In genomic region chr16:85633438-85633743, GRCh38 we compare ENCODE assay signal across 28 cellular contexts.
"Had no signal": no experiment of that assay in that cellular context is flagged by ENCODE, and none has a peak within 500 bp of the region (broad histone marks: within the 10 kb centered on the region; RNA-seq: fewer than 3 reads in every experiment).

No MANE protein-coding gene starts in this region.

- ATAC-seq: naive thymus-derived CD8-positive, alpha-beta T cell; psoas muscle; right cardiac atrium; sciatic nerve; stimulated activated memory B cell treated with anti-CD40 and anti-IgM and Interleukin-4, amounts not matched to agents 10 μg/mL and 1 μg/mL and 100 μg/mL, for 72 hours; stimulated activated naive CD8-positive, alpha-beta T cell treated with anti-CD3 and anti-CD28 coated beads, Interleukin-15, amount 100 ng/mL, for 72 hours; stimulated activated naive CD8-positive, alpha-beta T cell treated with anti-CD3 and anti-CD28 coated beads, Interleukin-15, Interleukin-2, amounts not matched to agents 100 U/mL and 50 U/mL, for 24 hours; upper lobe of right lung had no signal

- H3K9me3 ChIP-seq: ovary, psoas muscle, suprapubic skin, testis, transverse colon, upper lobe of right lung, uterus had no signal

- H3K27ac ChIP-seq: ovary, parathyroid adenoma, psoas muscle, skin epidermis, spleen, suprapubic skin, testis, tibial artery, transverse colon, upper lobe of right lung, uterus had no signal

- H3K4me2 ChIP-seq: smooth muscle cell had no signal

- H3K27me3 ChIP-seq: ovary, spleen, suprapubic skin, testis, tibial artery, transverse colon, upper lobe of right lung, uterus had no signal

- H3K4me1 ChIP-seq: uterus had no signal

- DNase-seq: naive B cell; naive thymus-derived CD8-positive, alpha-beta T cell; nephron progenitor cell; occipital lobe; ovary; posterior cingulate gyrus; psoas muscle; right cardiac atrium; spleen; stimulated activated CD4-positive, alpha-beta T cell treated with anti-CD3 and anti-CD28 coated beads, Interleukin-12 subunit alpha, Interleukin-12 subunit beta, amount 100 ng/mL, for 4 hours; stimulated activated CD4-positive, alpha-beta T cell treated with anti-CD3 and anti-CD28 coated beads, Interleukin-1b, Interleukin-23, amount 100 ng/mL, for 48 hours; stimulated activated CD4-positive, alpha-beta T cell treated with anti-CD3 and anti-CD28 coated beads, Interleukin-4, amount 100 ng/mL, for 1 hour; stimulated activated CD4-positive, alpha-beta T cell treated with anti-CD3 and anti-CD28 coated beads, Interleukin-4, amount 100 ng/mL, for 4 hours; stimulated activated CD8-positive, alpha-beta memory T cell treated with anti-CD3 and anti-CD28 coated beads, Interleukin-4, amount 100 ng/mL, for 48 hours; stimulated activated naive CD4-positive, alpha-beta T cell; stimulated activated naive CD8-positive, alpha-beta T cell treated with anti-CD3 and anti-CD28 coated beads, Interleukin-15, amount 100 ng/mL, for 72 hours; stimulated activated naive CD8-positive, alpha-beta T cell treated with anti-CD3 and anti-CD28 coated beads, Interleukin-15, Interleukin-2, amounts not matched to agents 100 U/mL and 50 U/mL, for 24 hours; testis; tibial artery; transverse colon; upper lobe of right lung; uterus had no signal

- H3K9ac ChIP-seq: parathyroid adenoma had no signal

- H3K4me3 ChIP-seq: ovary, psoas muscle, skin epidermis, smooth muscle cell, spleen, suprapubic skin, testis, tibial artery, transverse colon, upper lobe of right lung, uterus had no signal

- H2AFZ ChIP-seq: parathyroid adenoma had no signal

- H3K36me3 ChIP-seq: ovary, transverse colon, uterus had no signal
